In genomic region chr7:123773499-123773898, GRCh38 we compare ENCODE assay signal across 22 cellular contexts. TPM values are rescaled to one million over a fixed set of nuclear protein-coding genes. Genes with fewer than 3 reads are reported as not detected.
DNase-seq lines count a peak whose midpoint lies in the region; ATAC-seq and TF ChIP-seq lines count a peak whose summit lies in the region.
"Had no signal": no experiment of that assay in that cellular context is flagged by ENCODE, and none has a peak within 500 bp of the region (broad histone marks: within the 10 kb centered on the region; RNA-seq: fewer than 3 reads in every experiment).

No MANE protein-coding gene starts in this region.

- H3K27ac Mint-ChIP-seq in MCF 10A (ENCODE audit: low read depth, unreplicated experiment), result no peak overlapping the region
- H3K27ac Mint-ChIP-seq: CD4-positive, CD25-positive, alpha-beta regulatory T cell; HFFc6 had no signal

- DNase-seq in MCF 10A (ENCODE audit: unreplicated experiment) (peak; percentile 28), breast epithelium (ENCODE audit: low spot score in 2 of 2) (no peak), RWPE2 (ENCODE audit: low spot score) (no peak), epithelial cell of esophagus (ENCODE audit: low read depth) (peak; percentile 80), mesendoderm (no peak), stomach (no peak), DMS79 treated with DMSO at 0.1 percent for 48 hours (lab: John Stamatoyannopoulos, UW) (no peak)
- DNase-seq: ACHN; BE2C; C1 segment of cervical spinal cord; Caco-2; CD4-positive, CD25-positive, alpha-beta regulatory T cell; DND-41; EL; GM23248; HCEC 1CT; HFFc6; IMR-90; KBM-7 had no signal

- no peak for TF ChIP-seq EP300 in stomach (IDR thresholded peaks at IDR 0.05)

- H3K23ac ChIP-seq in mesendoderm (ENCODE audit: low read length), result no peak overlapping the region

- intact Hi-C loops in MCF 10A (cut with micrococcal nuclease), result no loop called here
- intact Hi-C loops in breast epithelium (cut with DNase I; ENCODE audit: low total_unique reads), result no loop called here
- intact Hi-C loops in stomach (cut with DNase I; ENCODE audit: low total_unique reads), result no loop called here

- H3K56ac ChIP-seq in mesendoderm (ENCODE audit: low read length), result no peak overlapping the region

- H3K79me2 ChIP-seq in mesendoderm (ENCODE audit: control insufficient read depth, insufficient read depth, low read length), result no peaks in the 10 kb centered on the region

- H2BK5ac ChIP-seq in mesendoderm (ENCODE audit: low read length), result no peak overlapping the region

- no peaks in the 10 kb centered on the region for H3K36me3 ChIP-seq in breast epithelium
- H3K36me3 ChIP-seq in RWPE2 (ENCODE audit: low read depth), result no peaks in the 10 kb centered on the region
- H3K36me3 ChIP-seq in mesendoderm (ENCODE audit: control insufficient read depth, insufficient read depth, low read length), result no peaks in the 10 kb centered on the region
- H3K36me3 ChIP-seq in stomach, result no peaks in the 10 kb centered on the region
- H3K36me3 ChIP-seq: BE2C had no signal

- CTCF ChIA-PET in MCF 10A (lab: Yijun Ruan, JAX), result interaction anchor here (0.6 to 5.6 kb wide), 7 partner anchors 11 to 137 kb away, joined by 3 to 60 read pairs (median 4); no protein-coding TSS in a partner anchor

- WGBS in mesendoderm (ENCODE audit: extremely low coverage, insufficient coverage, low lambda C conversion rate), result no CpG with 5 or more reads among the region's 3 CpGs
- WGBS in stomach, 5 donors, result 46 to 73% (median 61%) methylated on average over 3 of the region's 3 CpGs

- no peak overlapping the region for H3K4me3 ChIP-seq in breast epithelium
- H3K4me3 ChIP-seq in RWPE2 (ENCODE audit: severe bottlenecking), result no peak overlapping the region
- H3K4me3 ChIP-seq in epithelial cell of esophagus (ENCODE audit: low read length), result no peak overlapping the region
- H3K4me3 ChIP-seq in mesendoderm (ENCODE audit: low read length), result no peak overlapping the region
- no peak overlapping the region for H3K4me3 ChIP-seq in stomach
- H3K4me3 ChIP-seq: GM12878, GM23248 had no signal

- no peak overlapping the region for H3K4me2 ChIP-seq in mesendoderm (ENCODE audit: low read length)

- BruUV-seq in MCF 10A (replicated peaks; lab: Mats Ljungman, UMichigan), result no TSS peak

- H3K27me3 Mint-ChIP-seq in MCF 10A (ENCODE audit: insufficient read depth, unreplicated experiment), result no peaks in the 10 kb centered on the region

- H4K8ac ChIP-seq in mesendoderm (ENCODE audit: low read depth, low read length), result peak overlapping the region; percentile 56

- H2BK15ac ChIP-seq in mesendoderm (replicated peaks; ENCODE audit: low read depth), result no peak overlapping the region

- H2AK5ac ChIP-seq in mesendoderm (ENCODE audit: low read length), result no peak overlapping the region

- H3K4me1 ChIP-seq in breast epithelium (no peaks in the 10 kb centered on the region), RWPE2 (ENCODE audit: insufficient read depth, poor library complexity, severe bottlenecking) (peaks cover 43% of the 10 kb centered on the region), mesendoderm (ENCODE audit: control insufficient read depth, low read depth, low read length) (no peaks in the 10 kb centered on the region), stomach (peaks cover 0 to 12% (median 0%) of the 10 kb centered on the region in 4 donors)
- H3K4me1 ChIP-seq: BE2C had no signal

- H3K4me3 Mint-ChIP-seq in MCF 10A (ENCODE audit: unreplicated experiment), result no peak overlapping the region
- H3K4me3 Mint-ChIP-seq: CD4-positive, CD25-positive, alpha-beta regulatory T cell; HFFc6 had no signal

- H3K79me1 ChIP-seq in mesendoderm (ENCODE audit: low read length), result no peaks in the 10 kb centered on the region

- no peak overlapping the region for H4K5ac ChIP-seq in mesendoderm (ENCODE audit: low read length)

- POLR2A ChIA-PET in MCF 10A (lab: Yijun Ruan, JAX), result interaction anchor here (0.9 to 12.6 kb wide), 5 partner anchors 8 to 24 kb away, joined by 3 to 367 read pairs (median 32); partner anchors contain the start of gene WASL

- H3K9me3 Mint-ChIP-seq in MCF 10A (ENCODE audit: unreplicated experiment), result no peaks in the 10 kb centered on the region
- H3K9me3 Mint-ChIP-seq: HFFc6 had no signal

- H3K18ac ChIP-seq in mesendoderm (ENCODE audit: low read length), result no peak overlapping the region

- no peaks in the 10 kb centered on the region for H3K27me3 ChIP-seq in breast epithelium
- no peaks in the 10 kb centered on the region for H3K27me3 ChIP-seq in RWPE2 (ENCODE audit: insufficient read depth, poor library complexity, severe bottlenecking)
- no peaks in the 10 kb centered on the region for H3K27me3 ChIP-seq in mesendoderm (ENCODE audit: insufficient read depth, low read length, poor library complexity)
- H3K27me3 ChIP-seq in stomach, result no peaks in the 10 kb centered on the region

- ATAC-seq in RWPE2 (ENCODE audit: low read depth) (peak; percentile 53), GM19328 (IDR thresholded peaks at IDR 0.05; ENCODE audit: unreplicated experiment) (no peak)
- ATAC-seq: GM12878 had no signal

- TF ChIP-seq POLR2A in breast epithelium (IDR thresholded peaks at IDR 0.05) (no peak), stomach (IDR thresholded peaks at IDR 0.05) (no peak)

- TF ChIP-seq CTCF in MCF 10A (IDR thresholded peaks at IDR 0.05; ENCODE audit: unreplicated experiment) (no peak), breast epithelium (IDR thresholded peaks at IDR 0.05) (no peak), RWPE2 (IDR thresholded peaks at IDR 0.05; ENCODE audit: poor library complexity, severe bottlenecking) (no peak), epithelial cell of esophagus (IDR thresholded peaks at IDR 0.05; ENCODE audit: insufficient read depth, low read depth, low read length, missing control alignments) (no peak), stomach (IDR thresholded peaks at IDR 0.05) (no peak)

- no peak overlapping the region for H2BK120ac ChIP-seq in mesendoderm (ENCODE audit: low read depth, low read length)

- no peak overlapping the region for H3K4ac ChIP-seq in mesendoderm (ENCODE audit: low read depth, low read length)

- H3K9ac ChIP-seq in mesendoderm (ENCODE audit: low read length), result no peak overlapping the region
- H3K9ac ChIP-seq: GM23248 had no signal

- H3K36me3 Mint-ChIP-seq in MCF 10A (ENCODE audit: insufficient read depth, unreplicated experiment), result no peaks in the 10 kb centered on the region
- H3K36me3 Mint-ChIP-seq: CD4-positive, CD25-positive, alpha-beta regulatory T cell had no signal

- H3K9me3 ChIP-seq in breast epithelium (no peaks in the 10 kb centered on the region), RWPE2 (ENCODE audit: severe bottlenecking) (no peaks in the 10 kb centered on the region), stomach (no peaks in the 10 kb centered on the region)
- H3K9me3 ChIP-seq: BE2C, Caco-2 had no signal

- H3K27ac ChIP-seq in breast epithelium (no peak overlapping the region), RWPE2 (ENCODE audit: poor library complexity, severe bottlenecking) (peak overlapping the region; percentile 47), mesendoderm (ENCODE audit: low read depth, low read length) (no peak overlapping the region), stomach (no peak overlapping the region)
- H3K27ac ChIP-seq: GM23248, HL-60 had no signal

- peaks cover 35% of the 10 kb centered on the region for H3K4me1 Mint-ChIP-seq in MCF 10A (ENCODE audit: insufficient read depth, unreplicated experiment)

RNA-seq across cellular contexts. Expression of gene WASL, which starts 24.7 kb away (rescaled TPM):
- 34.7 and 38.8 TPM in 2 replicates for total RNA-seq in MCF 10A (2022)
- 10 to 100 TPM; 27.8 to 38.3 (median 37.8) TPM for total RNA-seq in breast epithelium
- 28.2 TPM for polyA plus RNA-seq in mesendoderm (2013, experiment 1 of 2)
- polyA plus RNA-seq in mesendoderm (2013, experiment 2 of 2), result 29.0 TPM
- total RNA-seq in stomach, result 10 to 100 TPM in 4 of 5 donors, 1 to 10 TPM in 1; 9.0 to 56.7 (median 23.7) TPM
- 10 to 100 TPM; 12.2 to 33.5 (median 19.7) TPM for polyA plus RNA-seq in stomach

Comparison
In these comparisons a context has a peak if more than half of its experiments do, and no peak if none do; other contexts are left out.
1. DNase-seq: peak in MCF 10A (single experiment) and epithelial cell of esophagus (single experiment); none in breast epithelium (0 of 2), RWPE2 (single experiment), mesendoderm (single experiment), stomach (single experiment) and DMS79 treated with DMSO at 0.1 percent for 48 hours (single experiment).